14 cellular contexts compared by ENCODE assay signal in genomic region chr20:9889270-9889981, GRCh38. TPM values are rescaled to one million over a fixed set of nuclear protein-coding genes. Genes with fewer than 3 reads are reported as not detected.
DNase-seq lines count a peak whose midpoint lies in the region; ATAC-seq and TF ChIP-seq lines count a peak whose summit lies in the region.
"Had no signal": no experiment of that assay in that cellular context is flagged by ENCODE, and none has a peak within 500 bp of the region (broad histone marks: within the 10 kb centered on the region; RNA-seq: fewer than 3 reads in every experiment).

No MANE protein-coding gene starts in this region.

- H3K9me3 ChIP-seq in RWPE2 (ENCODE audit: severe bottlenecking) = peaks cover 6% of the 10 kb centered on the region
- H3K9me3 ChIP-seq: vagina had no signal

- no peaks in the 10 kb centered on the region for H3K9me3 Mint-ChIP-seq in activated CD8-positive, alpha-beta memory T cell treated with anti-CD3 and anti-CD28 coated beads, Interleukin-2, amount 10 ng/mL, durations not matched to agents 7 days and 5 days (ENCODE audit: low read depth)

- peak overlapping the region; percentile 37 for H3K27ac Mint-ChIP-seq in activated CD8-positive, alpha-beta memory T cell treated with anti-CD3 and anti-CD28 coated beads, Interleukin-2, amount 10 ng/mL, durations not matched to agents 7 days and 5 days

- H3K4me1 Mint-ChIP-seq in activated CD8-positive, alpha-beta memory T cell treated with anti-CD3 and anti-CD28 coated beads, Interleukin-2, amount 10 ng/mL, durations not matched to agents 7 days and 5 days = peaks cover 4% of the 10 kb centered on the region

- peak overlapping the region; percentile 0 for H3K4me3 ChIP-seq in RWPE2 (ENCODE audit: severe bottlenecking)
- H3K4me3 ChIP-seq: vagina had no signal

- no peak for DNase-seq in activated CD8-positive, alpha-beta memory T cell treated with anti-CD3 and anti-CD28 coated beads, Interleukin-2, amount 10 ng/mL, durations not matched to agents 7 days and 5 days
- no peak for DNase-seq in activated CD8-positive, alpha-beta memory T cell treated with anti-CD3 and anti-CD28 coated beads, Interleukin-2, amount 50 U/mL, for 4 hours
- no peak for DNase-seq in RWPE2 (ENCODE audit: low spot score)
- no peak for DNase-seq in stimulated activated CD8-positive, alpha-beta memory T cell treated with anti-CD3 and anti-CD28 coated beads, Interleukin-4, amount 100 ng/mL, for 48 hours
- no peak for DNase-seq in NCI-H510A (lab: John Stamatoyannopoulos, UW)
- no peak for DNase-seq in NCI-H1436 (lab: John Stamatoyannopoulos, UW)
- DNase-seq: aorta, erythroblast, IMR-90, islet precursor cell had no signal

- H3K27me3 ChIP-seq in RWPE2 (ENCODE audit: insufficient read depth, poor library complexity, severe bottlenecking) = no peaks in the 10 kb centered on the region
- H3K27me3 ChIP-seq: vagina had no signal

- CTCF ChIA-PET in activated CD8-positive, alpha-beta memory T cell treated with anti-CD3 and anti-CD28 coated beads, Interleukin-2, amount 10 ng/mL, durations not matched to agents 7 days and 5 days (lab: Charles Lee) = interaction anchor here (1.2 kb wide), 1 partner anchor 14 kb away, joined by 3 read pairs; no protein-coding TSS in a partner anchor

- H3K27ac ChIP-seq in RWPE2 (ENCODE audit: poor library complexity, severe bottlenecking) = no peak overlapping the region
- H3K27ac ChIP-seq: vagina had no signal

- peak overlapping the region; percentile 59 for H3K4me3 Mint-ChIP-seq in activated CD8-positive, alpha-beta memory T cell treated with anti-CD3 and anti-CD28 coated beads, Interleukin-2, amount 10 ng/mL, durations not matched to agents 7 days and 5 days

- ATAC-seq in activated CD8-positive, alpha-beta memory T cell treated with anti-CD3 and anti-CD28 coated beads, Interleukin-2, amount 10 ng/mL, durations not matched to agents 7 days and 5 days = peak; percentile 58
- ATAC-seq in HG03565 (IDR thresholded peaks at IDR 0.05; ENCODE audit: unreplicated experiment) (peak; percentile 73), RWPE2 (ENCODE audit: low read depth) (no peak), HG03025 (IDR thresholded peaks at IDR 0.05; ENCODE audit: low FRiP score, unreplicated experiment) (no peak)

- no peaks in the 10 kb centered on the region for H3K36me3 Mint-ChIP-seq in activated CD8-positive, alpha-beta memory T cell treated with anti-CD3 and anti-CD28 coated beads, Interleukin-2, amount 10 ng/mL, durations not matched to agents 7 days and 5 days

- TF ChIP-seq CTCF in RWPE2 (IDR thresholded peaks at IDR 0.05; ENCODE audit: poor library complexity, severe bottlenecking) = no peak

- H3K27me3 Mint-ChIP-seq in activated CD8-positive, alpha-beta memory T cell treated with anti-CD3 and anti-CD28 coated beads, Interleukin-2, amount 10 ng/mL, durations not matched to agents 7 days and 5 days = no peaks in the 10 kb centered on the region

- H3K4me1 ChIP-seq in RWPE2 (ENCODE audit: insufficient read depth, poor library complexity, severe bottlenecking) = no peaks in the 10 kb centered on the region
- H3K4me1 ChIP-seq: vagina had no signal

- no peaks in the 10 kb centered on the region for H3K36me3 ChIP-seq in RWPE2 (ENCODE audit: low read depth)
- H3K36me3 ChIP-seq: vagina had no signal

RNA-seq across cellular contexts. Expression of gene PAK5, which starts 50.5 kb away (rescaled TPM):
- total RNA-seq in activated CD8-positive, alpha-beta memory T cell treated with anti-CD3 and anti-CD28 coated beads, Interleukin-2, amount 10 ng/mL, durations not matched to agents 7 days and 5 days = not detected
- total RNA-seq: IMR-90, posterior vena cava had no signal

Comparison
In these comparisons a context has a peak if more than half of its experiments do, and no peak if none do; other contexts are left out.
1. ATAC-seq: peak in activated CD8-positive, alpha-beta memory T cell treated with anti-CD3 and anti-CD28 coated beads, Interleukin-2, amount 10 ng/mL, durations not matched to agents 7 days and 5 days (single experiment) and HG03565 (single experiment); none in RWPE2 (single experiment) and HG03025 (single experiment).